In genomic region chr12:121453022-121453360, GRCh38 we compare ENCODE assay signal across 27 cellular contexts. TPM values are rescaled to one million over a fixed set of nuclear protein-coding genes. Genes with fewer than 3 reads are reported as not detected.
A peak's percentile ranks its signal among the peaks of the same experiment; 100 is the strongest.
DNase-seq lines count a peak whose midpoint lies in the region; TF ChIP-seq lines count a peak whose summit lies in the region.
"Had no signal": no experiment of that assay in that cellular context is flagged by ENCODE, and none has a peak within 500 bp of the region (broad histone marks: within the 10 kb centered on the region; RNA-seq: fewer than 3 reads in every experiment).

No MANE protein-coding gene starts in this region.

- H3K27ac ChIP-seq in spleen: peak overlapping the region in 6 of 8 donors; percentile 67 to 83 (median 77)
- no peak overlapping the region for H3K27ac ChIP-seq in esophagus muscularis mucosa (replicated peaks in 1 of 4)

- peaks cover 28 to 30% of the 10 kb centered on the region in 2 donors for H3K36me3 Mint-ChIP-seq in CD14-positive monocyte
- peaks cover 3% of the 10 kb centered on the region for H3K36me3 Mint-ChIP-seq in chondrocyte (ENCODE audit: low read depth)
- H3K36me3 Mint-ChIP-seq in mesothelial cell of epicardium: peaks cover 7% of the 10 kb centered on the region

- H3K27ac Mint-ChIP-seq in CD14-positive monocyte (peak overlapping the region in 6 of 7 donors; percentile 8 to 99 (median 98)), chondrocyte (ENCODE audit: unreplicated experiment) (no peak overlapping the region), mesothelial cell of epicardium (peak overlapping the region; percentile 16)
- H3K27ac Mint-ChIP-seq: activated CD4-positive, alpha-beta memory T cell treated with anti-CD3 and anti-CD28 coated beads for 36 hours; activated T-cell treated with anti-CD3 and anti-CD28 coated beads, Interleukin-2, amount 50 U/mL, for 72 hours; progenitor cell of endocrine pancreas had no signal

- intact Hi-C loops in CD14-positive monocyte (cut with micrococcal nuclease): no loop called here
- intact Hi-C loops in spleen (cut with DNase I; ENCODE audit: low total_unique reads): no loop called here
- intact Hi-C loops in esophagus muscularis mucosa (cut with DNase I): no loop called here

- 89 to 96% (median 94%) methylated on average over 37 of the region's 37 CpGs for WGBS in spleen, 5 donors
- WGBS in esophagus muscularis mucosa: 96% methylated on average over 23 of the region's 37 CpGs

- peaks cover 5 to 94% (median 43%) of the 10 kb centered on the region in 6 donors for H3K4me1 ChIP-seq in spleen
- peaks cover 0 to 21% (median 18%) of the 10 kb centered on the region in 4 donors for H3K4me1 ChIP-seq in esophagus muscularis mucosa

- H3K4me3 Mint-ChIP-seq in CD14-positive monocyte (peak overlapping the region in 1 of 2 donors; percentile 2), chondrocyte (ENCODE audit: unreplicated experiment) (no peak overlapping the region), mesothelial cell of epicardium (no peak overlapping the region)
- H3K4me3 Mint-ChIP-seq: activated CD4-positive, alpha-beta memory T cell treated with anti-CD3 and anti-CD28 coated beads for 36 hours; activated T-cell treated with anti-CD3 and anti-CD28 coated beads, Interleukin-2, amount 50 U/mL, for 72 hours; CD8-positive, alpha-beta memory T cell had no signal

- H3K4me3 ChIP-seq in spleen: no peak overlapping the region
- H3K4me3 ChIP-seq in esophagus muscularis mucosa: no peak overlapping the region

- H3K27me3 Mint-ChIP-seq in CD14-positive monocyte (ENCODE audit: low read depth in 3 of 3) (peaks cover 0 to 2% (median 2%) of the 10 kb centered on the region in 3 donors), chondrocyte (ENCODE audit: low read depth) (no peaks in the 10 kb centered on the region), mesothelial cell of epicardium (ENCODE audit: low read depth) (no peaks in the 10 kb centered on the region)
- H3K27me3 Mint-ChIP-seq: activated CD4-positive, alpha-beta memory T cell treated with anti-CD3 and anti-CD28 coated beads for 36 hours; memory B cell; progenitor cell of endocrine pancreas had no signal

- H3K4me1 Mint-ChIP-seq in CD14-positive monocyte (peaks cover 75% of the 10 kb centered on the region), chondrocyte (ENCODE audit: low read depth) (peaks cover 7% of the 10 kb centered on the region), mesothelial cell of epicardium (peaks cover 42% of the 10 kb centered on the region)

- no peaks in the 10 kb centered on the region for H3K9me3 Mint-ChIP-seq in CD14-positive monocyte
- H3K9me3 Mint-ChIP-seq in chondrocyte (ENCODE audit: low read depth): no peaks in the 10 kb centered on the region
- no peaks in the 10 kb centered on the region for H3K9me3 Mint-ChIP-seq in mesothelial cell of epicardium
- H3K9me3 Mint-ChIP-seq: activated CD4-positive, alpha-beta memory T cell treated with anti-CD3 and anti-CD28 coated beads for 36 hours; activated T-cell treated with anti-CD3 and anti-CD28 coated beads, Interleukin-2, amount 50 U/mL, for 72 hours; CD8-positive, alpha-beta memory T cell; memory B cell had no signal

- TF ChIP-seq POLR2A in spleen (IDR thresholded peaks at IDR 0.05): no peak
- no peak for TF ChIP-seq POLR2A in esophagus muscularis mucosa (IDR thresholded peaks at IDR 0.05; ENCODE audit: low read depth)

- H3K36me3 ChIP-seq in spleen (peaks cover 0 to 46% (median 12%) of the 10 kb centered on the region in 6 donors), esophagus muscularis mucosa (peaks cover 0 to 17% (median 10%) of the 10 kb centered on the region in 4 donors)
- H3K36me3 ChIP-seq: gastrocnemius medialis had no signal

- H3K27me3 ChIP-seq in spleen (replicated peaks in 1 of 7): no peaks in the 10 kb centered on the region
- no peaks in the 10 kb centered on the region for H3K27me3 ChIP-seq in esophagus muscularis mucosa
- H3K27me3 ChIP-seq: gastrocnemius medialis, sigmoid colon had no signal

- DNase-seq in CD14-positive monocyte (ENCODE audit: low spot score) (no peak), chondrocyte (ENCODE audit: low spot score) (peak; percentile 94), mesothelial cell of epicardium (ENCODE audit: low spot score in 2 of 2, unreplicated experiment in 2 of 2) (no peak), spleen (peak; percentile 71), Kasumi-1 (lab: John Stamatoyannopoulos, UW) (no peak), esophagus muscularis mucosa (ENCODE audit: extremely low spot score) (no peak), NCI-H2171 treated with DMSO at 0.1 percent for 48 hours (lab: John Stamatoyannopoulos, UW) (no peak), DMS 273 (lab: John Stamatoyannopoulos, UW; ENCODE audit: unreplicated experiment) (no peak)
- DNase-seq: activated CD4-positive, alpha-beta memory T cell treated with anti-CD3 and anti-CD28 coated beads for 36 hours; activated CD4-positive, CD25-positive, alpha-beta regulatory T cell treated with anti-CD3 and anti-CD28 coated beads, Interleukin-2, amount 50 U/mL, for 72 hours; activated T-cell treated with anti-CD3 and anti-CD28 coated beads, Interleukin-2, amount 50 U/mL, for 72 hours; AML-193; CD8-positive, alpha-beta memory T cell; DMS153; gastrocnemius medialis; hypothalamus; left cardiac atrium; NCI-H1436; NCI-H2081 treated with DMSO at 0.1 percent for 48 hours; NCI-H226; NCI-H69; SIG-M5; sigmoid colon; stimulated activated CD4-positive, alpha-beta T cell treated with anti-CD3 and anti-CD28 coated beads, Interleukin-15, amount 100 ng/mL, for 24 hours; stimulated activated CD4-positive, alpha-beta T cell treated with anti-CD3 and anti-CD28 coated beads, Interleukin-4, amount 100 ng/mL, for 4 hours had no signal

- TF ChIP-seq CTCF in CD14-positive monocyte (IDR thresholded peaks at IDR 0.05): no peak
- TF ChIP-seq CTCF in chondrocyte (IDR thresholded peaks at IDR 0.05): no peak
- no peak for TF ChIP-seq CTCF in mesothelial cell of epicardium (IDR thresholded peaks at IDR 0.05; ENCODE audit: unreplicated experiment)
- no peak for TF ChIP-seq CTCF in spleen (IDR thresholded peaks at IDR 0.05 in 8 of 11, conservative IDR thresholded peaks at IDR 0.05 in 3 of 11)
- no peak for TF ChIP-seq CTCF in esophagus muscularis mucosa (IDR thresholded peaks at IDR 0.05)

- H3K9me3 ChIP-seq in spleen (no peaks in the 10 kb centered on the region), esophagus muscularis mucosa (no peaks in the 10 kb centered on the region)
- H3K9me3 ChIP-seq: gastrocnemius medialis, sigmoid colon had no signal

- no peak for TF ChIP-seq EP300 in esophagus muscularis mucosa (IDR thresholded peaks at IDR 0.05)

RNA-seq across cellular contexts. Expression of gene RNF34, which starts 53.1 kb away (rescaled TPM):
- polyA plus RNA-seq in CD14-positive monocyte (10 to 100 TPM; 15.5 to 23.8 TPM), spleen (10 to 100 TPM; 20.8 to 31.6 (median 23.3) TPM)
- total RNA-seq in chondrocyte (29.9 to 31.3 TPM (median 31.2 TPM) in 3 replicates), mesothelial cell of epicardium (34.4 to 41.0 TPM (median 37.0 TPM) in 3 replicates), spleen (10 to 100 TPM; 47.3 to 62.6 (median 57.5) TPM), esophagus muscularis mucosa (10 to 100 TPM; 39.6 to 69.9 (median 46.6) TPM)

Comparison
In these comparisons a context has a peak if more than half of its experiments do, and no peak if none do; other contexts are left out.
1. DNase-seq: peak in chondrocyte (single experiment) and spleen (single experiment); none in CD14-positive monocyte (single experiment), mesothelial cell of epicardium (0 of 2), Kasumi-1 (0 of 2), esophagus muscularis mucosa (single experiment), NCI-H2171 treated with DMSO at 0.1 percent for 48 hours (single experiment) and DMS 273 (single experiment).
2. H3K27ac ChIP-seq: peak in spleen (6 of 8); none in esophagus muscularis mucosa (0 of 4).